ENCODE assay signal across 14 cellular contexts in the genomic region with DNA sequence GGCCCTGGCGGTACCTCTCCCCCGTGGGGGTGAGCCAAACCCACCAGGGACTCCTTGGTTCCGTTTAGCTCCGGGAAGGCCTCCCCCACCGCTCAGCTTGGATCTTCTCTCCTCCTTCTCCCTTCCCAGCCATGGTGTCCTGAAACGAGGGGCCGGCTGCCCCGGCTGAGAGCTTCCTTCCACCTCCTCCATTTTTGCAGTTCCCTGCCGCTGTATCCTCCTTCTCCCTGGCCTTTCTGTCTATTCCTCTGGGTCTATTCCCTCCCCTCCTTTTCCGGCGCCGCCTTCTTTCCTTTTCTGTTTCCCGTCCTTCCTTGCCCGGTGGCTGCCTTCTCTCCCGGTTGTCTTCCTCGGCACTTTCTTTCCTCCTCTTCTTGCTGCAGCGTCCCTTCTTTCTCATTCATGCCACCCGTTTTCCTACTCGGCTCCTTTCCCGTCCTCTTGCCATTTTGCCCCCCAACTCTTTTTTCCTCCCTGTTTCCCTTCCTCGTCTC.
A peak's percentile ranks its signal among the peaks of the same experiment; 100 is the strongest.
DNase-seq lines count a peak whose midpoint lies in the region; ATAC-seq and TF ChIP-seq lines count a peak whose summit lies in the region.
"Had no signal": no experiment of that assay in that cellular context is flagged by ENCODE, and none has a peak within 500 bp of the region (broad histone marks: within the 10 kb centered on the region; RNA-seq: fewer than 3 reads in every experiment).

No MANE protein-coding gene starts in this region.

- H2AFZ ChIP-seq in mesenchymal stem cell (ENCODE audit: low read depth, low read length), result no peak overlapping the region

- H3K23ac ChIP-seq in mesenchymal stem cell (ENCODE audit: low read length in 2 of 2), result no peak overlapping the region

- peak overlapping the region in 1 of 2 experiments; percentile 13 for H3K4ac ChIP-seq in mesenchymal stem cell (ENCODE audit: low read depth in 1 of 2, low read length in 2 of 2)

- no peak overlapping the region for H2BK5ac ChIP-seq in mesenchymal stem cell (ENCODE audit: low read depth, low read length, poor library complexity, severe bottlenecking)

- H2BK120ac ChIP-seq in mesenchymal stem cell (ENCODE audit: low read depth, low read length), result no peak overlapping the region

- H3K4me1 ChIP-seq in mesenchymal stem cell (ENCODE audit: control insufficient read depth, insufficient read depth, low read depth, low read length) (peaks cover 2% of the 10 kb centered on the region), suprapubic skin (peaks cover 21% of the 10 kb centered on the region)

- H3K27ac ChIP-seq in mesenchymal stem cell (ENCODE audit: low read length, poor library complexity, severe bottlenecking) (no peak overlapping the region), suprapubic skin (peak overlapping the region; percentile 69)
- H3K27ac ChIP-seq: neutrophil had no signal

- WGBS in mesenchymal stem cell, result 95% methylated on average over 21 of the region's 21 CpGs
- WGBS in suprapubic skin, result 80% methylated on average over 20 of the region's 21 CpGs

- H3K14ac ChIP-seq in mesenchymal stem cell (ENCODE audit: low read length in 2 of 2), result no peak overlapping the region

- TF ChIP-seq POLR2A in suprapubic skin (IDR thresholded peaks at IDR 0.05), result no peak

- H3K27me3 ChIP-seq in mesenchymal stem cell (ENCODE audit: control insufficient read depth in 1 of 2, insufficient read depth in 1 of 2, low read length in 2 of 2), result peaks cover 0 to under 1% of the 10 kb centered on the region in 2 experiments
- peaks cover 8% of the 10 kb centered on the region for H3K27me3 ChIP-seq in suprapubic skin
- H3K27me3 ChIP-seq: upper lobe of left lung had no signal

- TF ChIP-seq CTCF in HFF-Myc (IDR thresholded peaks at IDR 0.05; ENCODE audit: low read depth, low read length, missing control alignments) (no peak), cardiac fibroblast (IDR thresholded peaks at IDR 0.05; ENCODE audit: low read depth, low read length) (no peak), suprapubic skin (IDR thresholded peaks at IDR 0.05) (no peak)

- H3K18ac ChIP-seq in mesenchymal stem cell (ENCODE audit: low read depth in 1 of 2, low read length in 2 of 2), result no peak overlapping the region

- peak overlapping the region in 1 of 2 experiments; percentile 37 for H2BK12ac ChIP-seq in mesenchymal stem cell (ENCODE audit: low read length in 2 of 2)

- in situ Hi-C loops in ACHN (cut with HindIII; ENCODE audit: low pct_ligation_motif_present, low pct_unique_long_range_greater_than_20kb, low sequenced_read_pairs), result no loop called here

- H3K4me3 ChIP-seq in HFF-Myc (replicated peaks; ENCODE audit: low read depth, low read length), result peak overlapping the region; percentile 26; the same call in 1 of the 2 replicates
- H3K4me3 ChIP-seq in cardiac fibroblast (replicated peaks in 1 of 2; ENCODE audit: low read depth in 2 of 2, low read length in 2 of 2), result peak overlapping the region; percentile 22 to 64
- peak overlapping the region in 1 of 2 experiments; percentile 80 for H3K4me3 ChIP-seq in mesenchymal stem cell (ENCODE audit: insufficient read depth in 1 of 2, low read depth in 1 of 2, low read length in 2 of 2)
- H3K4me3 ChIP-seq in suprapubic skin, result peak overlapping the region; percentile 38

- DNase-seq in HFF-Myc (ENCODE audit: extremely low read depth, low read depth) (no peak), cardiac fibroblast (ENCODE audit: low read depth in 2 of 2) (peak in 1 of 2 donors; percentile 36), mesenchymal stem cell (no peak), suprapubic skin (ENCODE audit: low spot score in 2 of 2) (no peak), islet precursor cell (no peak), iPS-NIHi11 (ENCODE audit: low spot score) (no peak), ACHN (no peak)
- DNase-seq: activated gamma-delta T cell treated with Interleukin-2 at 50 U/mL for 16 hours; central memory CD4-positive, alpha-beta T cell; hippocampal formation; KBM-7 had no signal

- H3K9me3 ChIP-seq in mesenchymal stem cell (ENCODE audit: control insufficient read depth, low read length), result no peaks in the 10 kb centered on the region
- H3K9me3 ChIP-seq in suprapubic skin, result no peaks in the 10 kb centered on the region
- H3K9me3 ChIP-seq: neutrophil, upper lobe of left lung had no signal

- H3K9ac ChIP-seq in mesenchymal stem cell (ENCODE audit: low read length), result peak overlapping the region; percentile 85

- peak overlapping the region; percentile 78 for H4K91ac ChIP-seq in mesenchymal stem cell (ENCODE audit: low read length)

- H4K8ac ChIP-seq in mesenchymal stem cell (ENCODE audit: low read length), result peak overlapping the region; percentile 30

- no peaks in the 10 kb centered on the region for H3K79me1 ChIP-seq in mesenchymal stem cell (replicated peaks; ENCODE audit: low read length, poor library complexity, severe bottlenecking)

- no peak overlapping the region for H2AK5ac ChIP-seq in mesenchymal stem cell (ENCODE audit: low read length, severe bottlenecking)

- peak overlapping the region; percentile 67 for H2BK15ac ChIP-seq in mesenchymal stem cell (ENCODE audit: low read depth, poor library complexity, severe bottlenecking)

- H3K36me3 ChIP-seq in mesenchymal stem cell (ENCODE audit: control insufficient read depth in 1 of 2, insufficient read depth in 2 of 2, low read depth in 1 of 2, low read length in 2 of 2) (peaks cover 0 to 6% of the 10 kb centered on the region in 2 experiments), suprapubic skin (no peaks in the 10 kb centered on the region)
- H3K36me3 ChIP-seq: neutrophil, upper lobe of left lung had no signal

- ATAC-seq in HG03095 (IDR thresholded peaks at IDR 0.05; ENCODE audit: unreplicated experiment), result no peak

- no peak for TF ChIP-seq EP300 in suprapubic skin (IDR thresholded peaks at IDR 0.05)

- no peak overlapping the region for H3K4me2 ChIP-seq in mesenchymal stem cell (ENCODE audit: low read length, poor library complexity, severe bottlenecking)
